ENCODE assay signal across 8 cellular contexts in the genomic region with DNA sequence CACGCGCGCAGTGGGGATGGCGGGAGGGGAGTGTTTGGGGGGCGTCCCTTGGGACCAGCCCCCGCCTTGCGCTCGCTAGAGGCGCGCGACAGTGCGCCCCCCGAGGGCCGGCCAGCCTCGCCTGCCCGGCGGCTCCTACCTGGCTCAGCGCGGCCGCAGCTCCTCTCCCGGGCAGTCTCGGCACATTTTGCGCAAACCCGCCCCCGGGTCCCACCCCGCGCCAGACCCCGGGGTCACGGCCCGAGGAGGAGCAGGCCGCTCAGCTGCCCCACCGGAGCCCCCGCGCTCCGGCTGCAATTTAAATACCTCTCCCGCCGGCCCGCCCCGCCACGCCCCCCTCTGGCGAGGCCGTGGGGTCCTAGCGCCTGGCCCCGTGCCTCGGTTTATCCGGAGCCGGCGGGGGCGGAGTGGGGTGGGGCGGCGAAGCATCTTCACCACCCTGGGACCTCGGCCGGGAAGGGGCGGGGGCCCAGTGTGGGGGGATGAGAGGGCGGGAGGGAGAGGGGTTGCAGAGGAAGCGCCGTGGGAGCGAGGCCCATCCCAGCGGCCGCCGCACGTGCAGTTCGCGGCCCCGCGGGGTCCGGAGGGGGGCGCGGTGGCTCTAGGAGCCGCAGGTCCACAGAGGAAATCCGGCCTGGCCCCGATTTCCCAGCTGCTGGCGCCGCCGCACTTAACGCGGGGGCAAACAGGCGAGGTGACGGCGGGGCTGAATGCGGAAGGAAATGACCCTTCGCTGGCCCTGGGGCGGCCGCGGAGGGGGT. TPM values are rescaled to one million over a fixed set of nuclear protein-coding genes. Genes with fewer than 3 reads are reported as not detected.
A peak's percentile ranks its signal among the peaks of the same experiment; 100 is the strongest.
DNase-seq lines count a peak whose midpoint lies in the region; TF ChIP-seq lines count a peak whose summit lies in the region.

A gene with protein sequence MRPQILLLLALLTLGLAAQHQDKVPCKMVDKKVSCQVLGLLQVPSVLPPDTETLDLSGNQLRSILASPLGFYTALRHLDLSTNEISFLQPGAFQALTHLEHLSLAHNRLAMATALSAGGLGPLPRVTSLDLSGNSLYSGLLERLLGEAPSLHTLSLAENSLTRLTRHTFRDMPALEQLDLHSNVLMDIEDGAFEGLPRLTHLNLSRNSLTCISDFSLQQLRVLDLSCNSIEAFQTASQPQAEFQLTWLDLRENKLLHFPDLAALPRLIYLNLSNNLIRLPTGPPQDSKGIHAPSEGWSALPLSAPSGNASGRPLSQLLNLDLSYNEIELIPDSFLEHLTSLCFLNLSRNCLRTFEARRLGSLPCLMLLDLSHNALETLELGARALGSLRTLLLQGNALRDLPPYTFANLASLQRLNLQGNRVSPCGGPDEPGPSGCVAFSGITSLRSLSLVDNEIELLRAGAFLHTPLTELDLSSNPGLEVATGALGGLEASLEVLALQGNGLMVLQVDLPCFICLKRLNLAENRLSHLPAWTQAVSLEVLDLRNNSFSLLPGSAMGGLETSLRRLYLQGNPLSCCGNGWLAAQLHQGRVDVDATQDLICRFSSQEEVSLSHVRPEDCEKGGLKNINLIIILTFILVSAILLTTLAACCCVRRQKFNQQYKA (minus strand): TSS at position 273 of the 761 bp plus-strand sequence. CDS start 4,793 bp downstream, outside the sequence.

- CTCF ChIA-PET in RWPE1 (lab: Yijun Ruan, JAX), result interaction anchor here (0.5 to 0.7 kb wide), 3 partner anchors 9 to 376 kb away, joined by 3 to 4 read pairs (median 3); no protein-coding TSS in a partner anchor

- H3K4me1 ChIP-seq in thymus (ENCODE audit: control insufficient read depth, insufficient read depth, low read length), result peaks cover 11% of the 10 kb centered on the region

- no peaks in the 10 kb centered on the region for H3K9me3 ChIP-seq in thymus (ENCODE audit: control insufficient read depth)

- WGBS in thymus, result 1% methylated on average over 85 of the region's 85 CpGs

- peak in 2 of 3 experiments; percentile 42 to 58 for DNase-seq in NCI-H1417 (lab: John Stamatoyannopoulos, UW)
- DNase-seq in NCI-H1417 treated with DMSO at 0.1 percent for 48 hours (lab: John Stamatoyannopoulos, UW), result no peak
- peak; percentile 65 for DNase-seq in UCSD-AML1 (lab: John Stamatoyannopoulos, UW; ENCODE audit: unreplicated experiment)
- peak; percentile 81 for DNase-seq in ecto neural progenitor cell (ENCODE audit: low spot score)
- no peak for DNase-seq in mesenteric fat pad (ENCODE audit: low spot score)
- no peak for DNase-seq in RWPE1 (ENCODE audit: low spot score)
- no peak for DNase-seq in OCI-M2 (lab: John Stamatoyannopoulos, UW; ENCODE audit: unreplicated experiment)

- POLR2A ChIA-PET in RWPE1 (lab: Yijun Ruan, JAX; ENCODE audit: low non-redundant PET), result no interaction called here

- no peak for TF ChIP-seq CTCF in RWPE1 (conservative IDR thresholded peaks at IDR 0.05; ENCODE audit: low read depth)

- H3K27ac ChIP-seq in thymus (ENCODE audit: low read depth) (peak within 1 kb of the TSS; percentile 21), RWPE1 (no peak within 1 kb of the TSS)

- H3K4me3 ChIP-seq in thymus (ENCODE audit: low read length), result peak within 1 kb of the TSS; percentile 43

- peaks cover 22% of the 10 kb centered on the region for H3K27me3 ChIP-seq in thymus (ENCODE audit: control insufficient read depth, insufficient read depth)

- no peaks in the 10 kb centered on the region for H3K36me3 ChIP-seq in thymus (ENCODE audit: control insufficient read depth, insufficient read depth)

RNA-seq across cellular contexts. Expression of the gene that starts here (rescaled TPM):
- 136 TPM for total RNA-seq in mesenteric fat pad
- polyA plus RNA-seq in thymus, result 29.3 TPM

Comparison
In these comparisons a context has a peak if more than half of its experiments do, and no peak if none do; other contexts are left out.
1. DNase-seq: peak in NCI-H1417 (2 of 3), UCSD-AML1 (single experiment) and ecto neural progenitor cell (single experiment); none in NCI-H1417 treated with DMSO at 0.1 percent for 48 hours (single experiment), mesenteric fat pad (single experiment), RWPE1 (single experiment) and OCI-M2 (single experiment).